ENCODE assay signal across 14 cellular contexts in the genomic region with DNA sequence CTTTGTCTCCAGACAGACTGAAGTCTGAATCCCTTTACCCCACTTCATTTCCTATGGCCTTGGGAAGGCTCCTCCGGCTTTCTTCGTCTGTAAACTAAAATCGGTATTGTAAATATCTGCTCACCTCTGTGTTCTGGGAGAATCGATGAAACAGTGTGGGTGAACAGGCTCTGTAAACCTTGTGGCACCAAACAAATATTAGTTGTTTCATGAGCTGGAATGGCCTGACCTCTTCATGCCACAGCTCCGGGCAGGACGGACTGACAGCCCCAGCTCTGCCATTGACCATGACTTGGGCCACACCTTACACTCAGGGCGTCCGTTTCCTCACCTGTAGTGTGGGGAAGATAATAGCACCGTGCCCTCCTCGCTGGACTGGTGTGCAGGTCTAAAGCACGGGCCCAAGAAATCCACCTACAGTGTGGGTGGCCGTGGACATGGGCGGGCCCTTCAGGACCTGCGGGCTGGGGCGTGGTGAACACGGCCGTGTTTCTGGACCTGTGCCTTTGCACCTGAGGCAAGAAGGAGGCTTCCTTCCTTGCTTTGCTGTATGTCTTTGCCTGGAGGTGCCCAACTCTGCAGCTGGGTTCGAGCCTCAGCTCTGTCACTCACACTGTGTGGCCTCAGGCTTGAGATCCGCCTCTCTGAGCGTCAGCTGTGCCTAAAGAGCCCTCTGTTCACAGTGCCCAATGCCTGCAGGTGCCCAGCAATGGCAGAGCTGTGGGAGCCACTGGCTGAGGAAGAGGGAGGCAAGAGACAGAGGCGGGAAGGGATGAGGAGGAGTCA. TPM values are rescaled to one million over a fixed set of nuclear protein-coding genes. Genes with fewer than 3 reads are reported as not detected.
A peak's percentile ranks its signal among the peaks of the same experiment; 100 is the strongest.
DNase-seq lines count a peak whose midpoint lies in the region; ATAC-seq, FAIRE-seq and TF ChIP-seq lines count a peak whose summit lies in the region.
"Had no signal": no experiment of that assay in that cellular context is flagged by ENCODE, and none has a peak within 500 bp of the region (broad histone marks: within the 10 kb centered on the region; RNA-seq: fewer than 3 reads in every experiment).

No MANE protein-coding gene starts in this region.

- BruUV-seq in HepG2 (replicated peaks; lab: Mats Ljungman, UMichigan), result no TSS peak

- H3K36me3 Mint-ChIP-seq in neural crest cell (ENCODE audit: low read depth), result no peaks in the 10 kb centered on the region
- H3K36me3 Mint-ChIP-seq: CD4-positive, CD25-positive, alpha-beta regulatory T cell had no signal

- no peak overlapping the region for H2AFZ ChIP-seq in HepG2 (ENCODE audit: low read length)

- H3K4me3 ChIP-seq in HepG2 (replicated peaks in 1 of 3; ENCODE audit: insufficient read depth in 1 of 3, low read depth in 2 of 3, low read length in 3 of 3) (peak overlapping the region in 1 of 3 experiments; percentile 53; a peak in 2 of 6 replicates), prostate gland (no peak overlapping the region)
- H3K4me3 ChIP-seq: BLaER1 treated with 17β-estradiol and CSF1 and Interleukin-3, amounts not matched to agents 10 nM and 100 nM; HAP-1 had no signal

- H3K27me3 ChIP-seq in HepG2 (ENCODE audit: control insufficient read depth in 1 of 2, insufficient read depth in 2 of 2, low read length in 2 of 2) (peaks cover 0 to 3% of the 10 kb centered on the region in 2 experiments; a peak in 1 of 5 replicates), prostate gland (replicated peaks; ENCODE audit: insufficient read depth) (no peaks in the 10 kb centered on the region)

- no peak for TF ChIP-seq RAD21 in HepG2 (CRISPR knock-in tag; IDR thresholded peaks at IDR 0.05)

- DNase-seq in HepG2 (ENCODE audit: low spot score) (peak; percentile 33), neural crest cell (ENCODE audit: low read depth, low spot score) (no peak), prostate gland (ENCODE audit: low spot score) (peak; percentile 27), germinal center (ENCODE audit: low spot score) (no peak), substantia nigra (lab: John Stamatoyannopoulos, UW) (no peak)
- DNase-seq: ACHN; CD4-positive, CD25-positive, alpha-beta regulatory T cell; DMS53; GF-D8 had no signal

- no peaks in the 10 kb centered on the region for H3K9me3 ChIP-seq in HepG2 (ENCODE audit: low read length)
- no peaks in the 10 kb centered on the region for H3K9me3 ChIP-seq in prostate gland
- H3K9me3 ChIP-seq: BLaER1 treated with 17β-estradiol and CSF1 and Interleukin-3, amounts not matched to agents 10 nM and 100 nM; HAP-1 had no signal

- ATAC-seq in HepG2 (peak; percentile 2; the same call in 2 of the 3 replicates), HG02884 (IDR thresholded peaks at IDR 0.05; ENCODE audit: unreplicated experiment) (no peak)

- no peak for FAIRE-seq in HepG2 (lab: Jason Lieb, UNC)
- FAIRE-seq: H1 had no signal

- no peak for TF ChIP-seq POLR2A in HepG2 (IDR thresholded peaks at IDR 0.05; ENCODE audit: insufficient read depth in 1 of 2, low read depth in 2 of 2, low read length in 2 of 2)
- no peak for TF ChIP-seq POLR2A in prostate gland (IDR thresholded peaks at IDR 0.05)

- TF ChIP-seq CTCF in VCaP (conservative IDR thresholded peaks at IDR 0.05) (no peak), HepG2 (CRISPR knock-in tag; IDR thresholded peaks at IDR 0.05) (0 out of 2 replicates have a peak, but pooled peaks have one; percentile 5), neural crest cell (conservative IDR thresholded peaks at IDR 0.05) (no peak), prostate gland (IDR thresholded peaks at IDR 0.05) (no peak)

- no peaks in the 10 kb centered on the region for H3K27me3 Mint-ChIP-seq in neural crest cell (ENCODE audit: low read depth)
- H3K27me3 Mint-ChIP-seq: CD4-positive, CD25-positive, alpha-beta regulatory T cell had no signal

- 15% methylated on average over 13 of the region's 21 CpGs for WGBS in HepG2 (ENCODE audit: low lambda C conversion rate)
- WGBS in prostate gland, result 70% methylated on average over 21 of the region's 21 CpGs

- H3K4me1 ChIP-seq in HepG2 (ENCODE audit: insufficient read depth, low read length), result peaks cover 93% of the 10 kb centered on the region
- H3K4me1 ChIP-seq in prostate gland (replicated peaks), result peaks cover 3% of the 10 kb centered on the region
- H3K4me1 ChIP-seq: HAP-1 had no signal

- TF ChIP-seq EP300 in HepG2 (IDR thresholded peaks at IDR 0.05; ENCODE audit: low read depth in 2 of 2, low read length in 2 of 2), result peak in 1 of 2 experiments; percentile 77; a peak in 2 of 4 replicates
- TF ChIP-seq EP300 in HepG2 (CRISPR knock-in tag; IDR thresholded peaks at IDR 0.05; ENCODE audit: borderline replicate concordance), result no peak; the same call in 1 of the 2 replicates

- intact Hi-C loops in HepG2 (cut with micrococcal nuclease; ENCODE audit: unreplicated experiment) (no loop called here), prostate gland (cut with DNase I) (no loop called here)

- H3K4me1 Mint-ChIP-seq in neural crest cell, result peaks cover 9% of the 10 kb centered on the region

- H3K9ac ChIP-seq in HepG2 (ENCODE audit: insufficient read depth, low read depth, low read length), result peak overlapping the region; percentile 1; the same call in 1 of the 2 replicates
- H3K9ac ChIP-seq: BLaER1 treated with 17β-estradiol and CSF1 and Interleukin-3, amounts not matched to agents 10 nM and 100 nM had no signal

- no peaks in the 10 kb centered on the region for H3K79me2 ChIP-seq in HepG2 (ENCODE audit: insufficient read depth, low read length)

- POLR2A ChIA-PET in HepG2 (lab: Yijun Ruan, JAX), result interaction anchor here (1.0 to 1.8 kb wide), 3 partner anchors 10 to 20 kb away, joined by 3 to 6 read pairs (median 4); no protein-coding TSS in a partner anchor

- no peak overlapping the region for H3K4me3 Mint-ChIP-seq in neural crest cell
- H3K4me3 Mint-ChIP-seq: CD4-positive, CD25-positive, alpha-beta regulatory T cell had no signal

- CTCF ChIA-PET in HepG2 (lab: Yijun Ruan, JAX; ENCODE audit: low intra/inter-chr PET ratio, low total read pairs), result no interaction called here

- H3K36me3 ChIP-seq in HepG2 (replicated peaks in 1 of 2; ENCODE audit: control insufficient read depth in 1 of 2, insufficient read depth in 2 of 2, low read length in 2 of 2), result no peaks in the 10 kb centered on the region
- no peaks in the 10 kb centered on the region for H3K36me3 ChIP-seq in prostate gland
- H3K36me3 ChIP-seq: BLaER1 treated with 17β-estradiol and CSF1 and Interleukin-3, amounts not matched to agents 10 nM and 100 nM; HAP-1 had no signal

- in situ Hi-C loops in HepG2 (cut with HindIII; ENCODE audit: extremely low pct_ligation_motif_present, low pct_unique_long_range_greater_than_20kb), result no loop called here

- H3K4me2 ChIP-seq in HepG2 (ENCODE audit: low read depth, low read length), result peak overlapping the region; percentile 55
- H3K4me2 ChIP-seq: BLaER1 treated with 17β-estradiol and CSF1 and Interleukin-3, amounts not matched to agents 10 nM and 100 nM had no signal

- no peaks in the 10 kb centered on the region for H3K9me3 Mint-ChIP-seq in neural crest cell
- H3K9me3 Mint-ChIP-seq: CD4-positive, CD25-positive, alpha-beta regulatory T cell had no signal

- no peaks in the 10 kb centered on the region for H4K20me1 ChIP-seq in HepG2 (ENCODE audit: insufficient read depth, low read length)
- H4K20me1 ChIP-seq: BLaER1 treated with 17β-estradiol and CSF1 and Interleukin-3, amounts not matched to agents 10 nM and 100 nM had no signal

- peak overlapping the region; percentile 93 for H3K27ac Mint-ChIP-seq in neural crest cell (ENCODE audit: unreplicated experiment)
- H3K27ac Mint-ChIP-seq: CD4-positive, CD25-positive, alpha-beta regulatory T cell had no signal

- peak overlapping the region; percentile 75 for H3K27ac ChIP-seq in VCaP
- H3K27ac ChIP-seq in HepG2 (ENCODE audit: extremely low read length, insufficient read depth, low read length), result no peak overlapping the region
- H3K27ac ChIP-seq in prostate gland, result peak overlapping the region in 1 of 2 donors; percentile 73
- H3K27ac ChIP-seq in substantia nigra (ENCODE audit: low read depth, low read length, poor library complexity, severe bottlenecking), result no peak overlapping the region
- H3K27ac ChIP-seq: BLaER1 treated with 17β-estradiol and CSF1 and Interleukin-3, amounts not matched to agents 10 nM and 100 nM had no signal

RNA-seq across cellular contexts. Expression of gene OSGIN1, which starts 6.1 kb away (rescaled TPM):
- total RNA-seq in HepG2 (2016; rRNA removed; fragmentation: Illumina TruSeq; extraction: Trizol), result 18.1 and 27.1 TPM in 2 replicates
- 11.4 and 11.5 TPM in 2 replicates for total RNA-seq in HepG2 (2016; cell fraction: cytosol; rRNA removed; fragmentation: Illumina TruSeq; extraction: Trizol; ENCODE audit: low read depth)
- 18.2 and 24.7 TPM in 2 replicates for total RNA-seq in HepG2 (2016; cell fraction: insoluble cytoplasmic fraction; rRNA removed; fragmentation: Illumina TruSeq; extraction: Trizol)
- total RNA-seq in HepG2 (2016; cell fraction: membrane; rRNA removed; fragmentation: Illumina TruSeq; extraction: Trizol), result 21.9 and 22.1 TPM in 2 replicates
- 32.7 and 36.4 TPM in 2 replicates for total RNA-seq in HepG2 (2016; cell fraction: nucleus; rRNA removed; fragmentation: Illumina TruSeq; extraction: Trizol)
- 20.5 and 26.5 TPM in 2 replicates for polyA plus RNA-seq in HepG2 (2011; rRNA removed)
- polyA plus RNA-seq in HepG2 (2011; cell fraction: cytosol; rRNA removed), result 14.6 and 23.2 TPM in 2 replicates
- polyA plus RNA-seq in HepG2 (2011; cell fraction: nucleus; rRNA removed), result 50.0 and 59.1 TPM in 2 replicates
- 20.8 and 24.1 TPM in 2 replicates for polyA plus RNA-seq in HepG2 (2012)
- polyA plus RNA-seq in HepG2 (2016; cell fraction: cytosol; fragmentation: Illumina TruSeq; extraction: Trizol; ENCODE audit: low read depth), result 5.0 and 5.2 TPM in 2 replicates
- 24.2 and 30.6 TPM in 2 replicates for polyA plus RNA-seq in HepG2 (2016; cell fraction: insoluble cytoplasmic fraction; fragmentation: Illumina TruSeq; extraction: Trizol; ENCODE audit: low read depth)
- polyA plus RNA-seq in HepG2 (2016; cell fraction: membrane; fragmentation: Illumina TruSeq; extraction: Trizol; ENCODE audit: low read depth), result 6.9 and 8.0 TPM in 2 replicates
- 47.7 and 49.4 TPM in 2 replicates for polyA plus RNA-seq in HepG2 (2016; cell fraction: nucleus; fragmentation: Illumina TruSeq; extraction: Trizol; ENCODE audit: insufficient read depth, low read depth)
- 5.0 and 29.3 TPM in 2 replicates for polyA minus RNA-seq in HepG2 (2011; rRNA and poly(A)+ RNA removed; ENCODE audit: low replicate concordance)
- 11.4 and 16.2 TPM in 2 replicates for polyA minus RNA-seq in HepG2 (2011; cell fraction: cytosol; rRNA and poly(A)+ RNA removed)
- 49.3 and 51.1 TPM in 2 replicates for polyA minus RNA-seq in HepG2 (2011; cell fraction: nucleus; rRNA and poly(A)+ RNA removed)
- total RNA-seq in neural crest cell, result 2.4 and 3.0 TPM in 2 replicates
- total RNA-seq in prostate gland, result 1 to 10 TPM; 4.4 to 9.4 TPM

RNA-seq across cellular contexts. Expression of gene NECAB2, which starts 21.1 kb away (rescaled TPM):
- total RNA-seq in HepG2 (2016; rRNA removed; fragmentation: Illumina TruSeq; extraction: Trizol) (0.49 TPM in 1 of 2 replicates, not detected in the other), neural crest cell (16.2 and 19.6 TPM in 2 replicates), prostate gland (1 to 10 TPM in 1 of 2 donors, not detected in 1; 2.8 TPM)
- total RNA-seq in HepG2 (2016; cell fraction: cytosol; rRNA removed; fragmentation: Illumina TruSeq; extraction: Trizol; ENCODE audit: low read depth), result not detected in 2 replicates
- total RNA-seq in HepG2 (2016; cell fraction: insoluble cytoplasmic fraction; rRNA removed; fragmentation: Illumina TruSeq; extraction: Trizol), result not detected in 2 replicates
- total RNA-seq in HepG2 (2016; cell fraction: membrane; rRNA removed; fragmentation: Illumina TruSeq; extraction: Trizol), result not detected in 2 replicates
- total RNA-seq in HepG2 (2016; cell fraction: nucleus; rRNA removed; fragmentation: Illumina TruSeq; extraction: Trizol), result not detected in 2 replicates
- polyA plus RNA-seq in HepG2 (2011; rRNA removed), result 0.21 TPM in 1 of 2 replicates, not detected in the other
- polyA plus RNA-seq in HepG2 (2011; cell fraction: cytosol; rRNA removed), result 0.05 TPM in 1 of 2 replicates, not detected in the other
- polyA plus RNA-seq in HepG2 (2011; cell fraction: nucleus; rRNA removed), result 0.77 and 1.2 TPM in 2 replicates
- not detected in 2 replicates for polyA plus RNA-seq in HepG2 (2012)
- not detected in 2 replicates for polyA plus RNA-seq in HepG2 (2016; cell fraction: cytosol; fragmentation: Illumina TruSeq; extraction: Trizol; ENCODE audit: low read depth)
- polyA plus RNA-seq in HepG2 (2016; cell fraction: insoluble cytoplasmic fraction; fragmentation: Illumina TruSeq; extraction: Trizol; ENCODE audit: low read depth), result not detected in 2 replicates
- polyA plus RNA-seq in HepG2 (2016; cell fraction: membrane; fragmentation: Illumina TruSeq; extraction: Trizol; ENCODE audit: low read depth), result not detected in 2 replicates
- not detected in 2 replicates for polyA plus RNA-seq in HepG2 (2016; cell fraction: nucleus; fragmentation: Illumina TruSeq; extraction: Trizol; ENCODE audit: insufficient read depth, low read depth)
- polyA minus RNA-seq in HepG2 (2011; rRNA and poly(A)+ RNA removed; ENCODE audit: low replicate concordance), result 0.21 TPM in 1 of 2 replicates, not detected in the other
- not detected in 2 replicates for polyA minus RNA-seq in HepG2 (2011; cell fraction: cytosol; rRNA and poly(A)+ RNA removed)
- 0.62 TPM in 1 of 2 replicates, not detected in the other for polyA minus RNA-seq in HepG2 (2011; cell fraction: nucleus; rRNA and poly(A)+ RNA removed)
- total RNA-seq: CD4-positive, CD25-positive, alpha-beta regulatory T cell had no signal
- polyA plus RNA-seq: CD4-positive, CD25-positive, alpha-beta regulatory T cell had no signal

RNA-seq across cellular contexts. Expression of gene MLYCD, which starts 48.1 kb away (rescaled TPM):
- total RNA-seq in HepG2 (2016; rRNA removed; fragmentation: Illumina TruSeq; extraction: Trizol) (2.8 and 4.0 TPM in 2 replicates), neural crest cell (5.2 and 5.5 TPM in 2 replicates), prostate gland (10 to 100 TPM in 1 of 2 donors, 1 to 10 TPM in 1; 6.5 to 16.7 TPM)
- total RNA-seq in HepG2 (2016; cell fraction: cytosol; rRNA removed; fragmentation: Illumina TruSeq; extraction: Trizol; ENCODE audit: low read depth), result 0.79 and 0.91 TPM in 2 replicates
- 2.6 and 3.4 TPM in 2 replicates for total RNA-seq in HepG2 (2016; cell fraction: insoluble cytoplasmic fraction; rRNA removed; fragmentation: Illumina TruSeq; extraction: Trizol)
- 1.7 and 1.9 TPM in 2 replicates for total RNA-seq in HepG2 (2016; cell fraction: membrane; rRNA removed; fragmentation: Illumina TruSeq; extraction: Trizol)
- 3.8 and 4.8 TPM in 2 replicates for total RNA-seq in HepG2 (2016; cell fraction: nucleus; rRNA removed; fragmentation: Illumina TruSeq; extraction: Trizol)
- 1.8 and 2.0 TPM in 2 replicates for polyA plus RNA-seq in HepG2 (2011; rRNA removed)
- polyA plus RNA-seq in HepG2 (2011; cell fraction: cytosol; rRNA removed), result 1.4 and 1.5 TPM in 2 replicates
- polyA plus RNA-seq in HepG2 (2011; cell fraction: nucleus; rRNA removed), result 5.0 and 5.9 TPM in 2 replicates
- polyA plus RNA-seq in HepG2 (2012), result 1.5 and 2.0 TPM in 2 replicates
- 0.28 and 0.36 TPM in 2 replicates for polyA plus RNA-seq in HepG2 (2016; cell fraction: cytosol; fragmentation: Illumina TruSeq; extraction: Trizol; ENCODE audit: low read depth)
- polyA plus RNA-seq in HepG2 (2016; cell fraction: insoluble cytoplasmic fraction; fragmentation: Illumina TruSeq; extraction: Trizol; ENCODE audit: low read depth), result 3.1 and 3.6 TPM in 2 replicates
- 0.69 and 0.76 TPM in 2 replicates for polyA plus RNA-seq in HepG2 (2016; cell fraction: membrane; fragmentation: Illumina TruSeq; extraction: Trizol; ENCODE audit: low read depth)
- 4.2 and 4.4 TPM in 2 replicates for polyA plus RNA-seq in HepG2 (2016; cell fraction: nucleus; fragmentation: Illumina TruSeq; extraction: Trizol; ENCODE audit: insufficient read depth, low read depth)
- polyA minus RNA-seq in HepG2 (2011; rRNA and poly(A)+ RNA removed; ENCODE audit: low replicate concordance), result 1.8 and 5.1 TPM in 2 replicates
- 0.79 and 1.4 TPM in 2 replicates for polyA minus RNA-seq in HepG2 (2011; cell fraction: cytosol; rRNA and poly(A)+ RNA removed)
- 8.5 and 8.8 TPM in 2 replicates for polyA minus RNA-seq in HepG2 (2011; cell fraction: nucleus; rRNA and poly(A)+ RNA removed)

Comparison
In these comparisons a context has a peak if more than half of its experiments do, and no peak if none do; other contexts are left out.
1. DNase-seq: peak in HepG2 (single experiment) and prostate gland (single experiment); none in neural crest cell (single experiment), germinal center (single experiment) and substantia nigra (0 of 49).